In the genomic region with DNA sequence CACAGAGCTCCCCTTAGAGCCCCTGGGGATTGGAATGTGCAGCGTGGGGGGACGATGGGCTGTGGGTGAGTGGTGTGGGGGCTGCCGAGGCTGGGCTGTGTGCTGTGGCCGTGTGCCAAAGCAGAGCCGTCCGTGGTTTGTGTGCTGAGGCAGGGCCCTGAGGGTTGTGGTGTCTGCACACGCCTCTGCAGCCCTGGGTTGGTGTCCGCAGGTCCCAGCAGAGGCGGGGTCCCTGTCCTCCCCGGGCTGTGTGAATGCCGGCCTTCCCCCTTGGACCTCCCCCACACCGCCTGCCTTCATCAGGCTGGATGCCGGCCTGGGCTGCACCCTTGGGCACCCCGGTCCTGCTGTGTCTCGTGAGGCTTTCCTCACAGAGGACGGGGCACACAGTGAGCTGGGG, we compare ENCODE assay signal across 1 cellular context.
TF ChIP-seq lines count a peak whose summit lies in the region.

No MANE protein-coding gene starts in this region.

TF ChIP-seq in H1, 55 proteins besides CTCF, POLR2A, EP300 and RAD21:
- no peak for TF ChIP-seq JUND (IDR thresholded peaks at IDR 0.05; ENCODE audit: low read length)
- TF ChIP-seq GTF2F1 (IDR thresholded peaks at IDR 0.05; ENCODE audit: borderline replicate concordance, low read depth, low read length): no peak
- no peak for TF ChIP-seq SIRT6 (IDR thresholded peaks at IDR 0.05; ENCODE audit: low read length)
- TF ChIP-seq, protein P1, sequence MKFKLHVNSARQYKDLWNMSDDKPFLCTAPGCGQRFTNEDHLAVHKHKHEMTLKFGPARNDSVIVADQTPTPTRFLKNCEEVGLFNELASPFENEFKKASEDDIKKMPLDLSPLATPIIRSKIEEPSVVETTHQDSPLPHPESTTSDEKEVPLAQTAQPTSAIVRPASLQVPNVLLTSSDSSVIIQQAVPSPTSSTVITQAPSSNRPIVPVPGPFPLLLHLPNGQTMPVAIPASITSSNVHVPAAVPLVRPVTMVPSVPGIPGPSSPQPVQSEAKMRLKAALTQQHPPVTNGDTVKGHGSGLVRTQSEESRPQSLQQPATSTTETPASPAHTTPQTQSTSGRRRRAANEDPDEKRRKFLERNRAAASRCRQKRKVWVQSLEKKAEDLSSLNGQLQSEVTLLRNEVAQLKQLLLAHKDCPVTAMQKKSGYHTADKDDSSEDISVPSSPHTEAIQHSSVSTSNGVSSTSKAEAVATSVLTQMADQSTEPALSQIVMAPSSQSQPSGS (IDR thresholded peaks at IDR 0.05; ENCODE audit: low read length): no peak
- no peak for TF ChIP-seq KDM4A (IDR thresholded peaks at IDR 0.05; ENCODE audit: low read depth, low read length, severe bottlenecking)
- no peak for TF ChIP-seq RBBP5 (IDR thresholded peaks at IDR 0.05; ENCODE audit: borderline replicate concordance, low read depth, low read length)
